Comparison of ENCODE assay signal across 27 cellular contexts in genomic region chr2:194452504-194452903, GRCh38.
"Had no signal": no experiment of that assay in that cellular context is flagged by ENCODE, and none has a peak within 500 bp of the region (broad histone marks: within the 10 kb centered on the region; RNA-seq: fewer than 3 reads in every experiment).

No MANE protein-coding gene starts in this region.

- H3K4me3 ChIP-seq: stomach, suprapubic skin, testis, thoracic aorta, thyroid gland, tibial artery, tibial nerve, transverse colon, upper lobe of left lung, upper lobe of right lung, uterus, vagina had no signal

- H3K27me3 ChIP-seq: stomach, suprapubic skin, testis, thyroid gland, tibial artery, tibial nerve, transverse colon, upper lobe of left lung, upper lobe of right lung, uterus, vagina had no signal

- ATAC-seq: stimulated activated effector memory CD8-positive, alpha-beta T cell treated with anti-CD3 and anti-CD28 coated beads, Interleukin-12 subunit alpha, Interleukin-12 subunit beta, amount 100 ng/mL, for 72 hours; stimulated activated memory B cell treated with anti-CD40 and anti-IgM and Interleukin-4, amounts not matched to agents 10 μg/mL and 1 μg/mL and 100 μg/mL, for 72 hours; stimulated activated naive B cell treated with anti-CD40 and anti-IgM and Interleukin-4, amounts not matched to agents 10 μg/mL and 1 μg/mL and 100 μg/mL, for 72 hours; stimulated activated naive CD8-positive, alpha-beta T cell treated with anti-CD3 and anti-CD28 coated beads, Interleukin-15, amount 100 ng/mL, for 72 hours; stimulated activated naive CD8-positive, alpha-beta T cell treated with anti-CD3 and anti-CD28 coated beads, Interleukin-15, Interleukin-2, amounts not matched to agents 100 U/mL and 50 U/mL, for 24 hours; upper lobe of right lung had no signal

- H3K27ac ChIP-seq: stomach, suprapubic skin, testis, thoracic aorta, thyroid gland, tibial artery, tibial nerve, transverse colon, upper lobe of left lung, upper lobe of right lung, uterus, vagina had no signal

- H3K9me3 ChIP-seq: stomach, suprapubic skin, testis, thoracic aorta, thyroid gland, tibial artery, tibial nerve, transverse colon, upper lobe of left lung, upper lobe of right lung, uterus, vagina had no signal

- FAIRE-seq: urothelium cell line had no signal

- H3K4me1 ChIP-seq: stomach, suprapubic skin, testis, thyroid gland, tibial artery, tibial nerve, transverse colon, upper lobe of left lung, upper lobe of right lung, uterus, vagina had no signal

- H3K36me3 ChIP-seq: stomach, suprapubic skin, thoracic aorta, thyroid gland, tibial artery, tibial nerve, transverse colon, upper lobe of left lung, upper lobe of right lung, vagina had no signal

- DNase-seq: stimulated activated CD4-positive, alpha-beta T cell treated with anti-CD3 and anti-CD28 coated beads, Interleukin-2, amount 100 ng/mL, for 48 hours; stimulated activated CD4-positive, alpha-beta T cell treated with anti-CD3 and anti-CD28 coated beads, Interleukin-4, amount 100 ng/mL, for 1 hour; stimulated activated CD4-positive, alpha-beta T cell treated with anti-CD3 and anti-CD28 coated beads, Interleukin-4, amount 100 ng/mL, for 24 hours; stimulated activated CD4-positive, alpha-beta T cell treated with anti-CD3 and anti-CD28 coated beads, Interleukin-4, amount 100 ng/mL, for 4 hours; stimulated activated CD8-positive, alpha-beta memory T cell treated with anti-CD3 and anti-CD28 coated beads, Interleukin-4, amount 100 ng/mL, for 48 hours; stimulated activated naive B cell treated with anti-CD40 and anti-IgM and Interleukin-4, amounts not matched to agents 10 μg/mL and 1 μg/mL and 100 μg/mL, for 72 hours; stimulated activated naive CD4-positive, alpha-beta T cell; stimulated activated naive CD4-positive, alpha-beta T cell treated with Interleukin-2 at 50 U/mL for 16 hours; stimulated activated naive CD8-positive, alpha-beta T cell treated with anti-CD3 and anti-CD28 coated beads, Interleukin-15, amount 100 ng/mL, for 72 hours; stimulated activated naive CD8-positive, alpha-beta T cell treated with anti-CD3 and anti-CD28 coated beads, Interleukin-15, Interleukin-2, amounts not matched to agents 100 U/mL and 50 U/mL, for 24 hours; stomach; substantia nigra; testis; thyroid gland; tibial artery; transverse colon; trophoblast cell; upper lobe of left lung; upper lobe of right lung; uterus had no signal
